Comparison of ENCODE assay signal across 9 cellular contexts in genomic region chr16:57906385-57907316, GRCh38.
DNase-seq lines count a peak whose midpoint lies in the region; ATAC-seq and TF ChIP-seq lines count a peak whose summit lies in the region.
"Had no signal": no experiment of that assay in that cellular context is flagged by ENCODE, and none has a peak within 500 bp of the region (broad histone marks: within the 10 kb centered on the region; RNA-seq: fewer than 3 reads in every experiment).

No MANE protein-coding gene starts in this region.

- CTCF ChIA-PET in AG04450 (lab: Charles Lee) = interaction anchor here (0.5 to 2.6 kb wide), 21 partner anchors 9 to 1602 kb away, joined by 3 to 12 read pairs (median 3); partner anchors contain the start of genes USB1 and ZNF319

- H3K36me3 ChIP-seq in ascending aorta = no peaks in the 10 kb centered on the region
- H3K36me3 ChIP-seq in liver (ENCODE audit: control insufficient read depth in 4 of 4, insufficient read depth in 3 of 4, low read depth in 1 of 4, low read length in 3 of 4) = no peaks in the 10 kb centered on the region

- WGBS in liver = 55% methylated on average over 28 of the region's 28 CpGs
- WGBS in lower leg skin, 2 donors = 27 to 38% methylated on average over 28 of the region's 28 CpGs

- ATAC-seq in GM19467 (IDR thresholded peaks at IDR 0.05; ENCODE audit: unreplicated experiment) = no peak

- no peak overlapping the region for H3K27ac ChIP-seq in AG04450 (ENCODE audit: low read depth, low read length)
- H3K27ac ChIP-seq in ascending aorta = no peak overlapping the region
- H3K27ac ChIP-seq in liver (ENCODE audit: low read depth in 1 of 2, low read length in 2 of 2) = no peak overlapping the region
- H3K27ac ChIP-seq: skin epidermis had no signal

- H3K27me3 ChIP-seq in AG04450 (ENCODE audit: control insufficient read depth, insufficient read depth, low read length) (peaks cover 41% of the 10 kb centered on the region), ascending aorta (no peaks in the 10 kb centered on the region), liver (ENCODE audit: control insufficient read depth in 4 of 4, insufficient read depth in 4 of 4, low read length in 3 of 4) (no peaks in the 10 kb centered on the region)

- H3K9me3 ChIP-seq in AG04450 (ENCODE audit: control insufficient read depth, insufficient read depth, low read length) (no peaks in the 10 kb centered on the region), ascending aorta (no peaks in the 10 kb centered on the region), liver (ENCODE audit: control insufficient read depth in 4 of 4, low read length in 3 of 4) (no peaks in the 10 kb centered on the region)

- peak; percentile 29; the same call in 1 of the 2 replicates for TF ChIP-seq RAD21 in Ishikawa (IDR thresholded peaks at IDR 0.05; ENCODE audit: low read depth)
- peak in 1 of 2 donors; percentile 66 for TF ChIP-seq RAD21 in liver (IDR thresholded peaks at IDR 0.05)

- POLR2A ChIA-PET in AG04450 (lab: Yijun Ruan, JAX) = no interaction called here

- no peaks in the 10 kb centered on the region for H3K4me1 ChIP-seq in ascending aorta
- H3K4me1 ChIP-seq in liver (ENCODE audit: control insufficient read depth in 4 of 4, insufficient read depth in 4 of 4, low read length in 3 of 4) = no peaks in the 10 kb centered on the region

- intact Hi-C loops in ascending aorta (cut with DNase I) (no loop called here), lower leg skin (cut with DNase I; ENCODE audit: low total_unique reads) (no loop called here)

- no peak for TF ChIP-seq POLR2A in lower leg skin (IDR thresholded peaks at IDR 0.05)

- no peak for TF ChIP-seq EP300 in Ishikawa (IDR thresholded peaks at IDR 0.05; ENCODE audit: borderline replicate concordance)

- peak; percentile 57 for TF ChIP-seq CTCF in AG04450 (IDR thresholded peaks at IDR 0.05; ENCODE audit: low read depth, low read length)
- TF ChIP-seq CTCF in ascending aorta (IDR thresholded peaks at IDR 0.05) = peak; percentile 3 to 44 (median 34)
- peak; percentile 39 for TF ChIP-seq CTCF in liver (IDR thresholded peaks at IDR 0.05; ENCODE audit: low read depth, low read length, missing input control)
- no peak for TF ChIP-seq CTCF in lower leg skin (IDR thresholded peaks at IDR 0.05)

- H3K4me3 ChIP-seq in AG04450 (ENCODE audit: low read depth, low read length) (no peak overlapping the region), ascending aorta (no peak overlapping the region), liver (ENCODE audit: low read depth in 1 of 3, low read length in 3 of 3) (no peak overlapping the region), lower leg skin (ENCODE audit: low read depth, poor library complexity, severe bottlenecking) (no peak overlapping the region)
- H3K4me3 ChIP-seq: skin epidermis had no signal

- no peak overlapping the region for H3K9ac ChIP-seq in liver (ENCODE audit: low read depth in 1 of 2, low read length in 2 of 2)

- no peak for DNase-seq in AG04450 (ENCODE audit: low read depth, low spot score)
- DNase-seq in ascending aorta (ENCODE audit: low spot score in 2 of 2) = no peak
- DNase-seq in lower leg skin (ENCODE audit: low spot score in 2 of 2) = no peak
- no peak for DNase-seq in DMS53 (lab: John Stamatoyannopoulos, UW)
- no peak for DNase-seq in ureter (ENCODE audit: low spot score)

TF ChIP-seq in Ishikawa, 13 proteins besides CTCF, POLR2A, EP300 and RAD21 (continues in another document):
- TF ChIP-seq YY1 (IDR thresholded peaks at IDR 0.05; ENCODE audit: low read depth) (no peak), USF1 (IDR thresholded peaks at IDR 0.05) (no peak), EGR1 (IDR thresholded peaks at IDR 0.05) (no peak), TEAD4 (IDR thresholded peaks at IDR 0.05) (no peak), NFIC (IDR thresholded peaks at IDR 0.05) (no peak), ZBTB7A (IDR thresholded peaks at IDR 0.05; ENCODE audit: low read depth) (no peak), TAF1 (IDR thresholded peaks at IDR 0.05; ENCODE audit: low read depth) (no peak), REST (IDR thresholded peaks at IDR 0.05; ENCODE audit: low read depth) (no peak), MAX (IDR thresholded peaks at IDR 0.05) (no peak), CEBPB (IDR thresholded peaks at IDR 0.05) (no peak), TCF12 (IDR thresholded peaks at IDR 0.05; ENCODE audit: low read depth) (no peak)

TF ChIP-seq in liver, 16 proteins besides CTCF, POLR2A, EP300 and RAD21:
- no peak for TF ChIP-seq HNF4G (IDR thresholded peaks at IDR 0.05)
- TF ChIP-seq MAX (IDR thresholded peaks at IDR 0.05) = no peak
- TF ChIP-seq NR2F2 (IDR thresholded peaks at IDR 0.05) = no peak
- no peak for TF ChIP-seq REST (IDR thresholded peaks at IDR 0.05)
- no peak for TF ChIP-seq RXRA (IDR thresholded peaks at IDR 0.05)
- TF ChIP-seq FOXA1 (IDR thresholded peaks at IDR 0.05) = no peak
- TF ChIP-seq EGR1 (IDR thresholded peaks at IDR 0.05; ENCODE audit: low read depth in 2 of 2) = no peak
- no peak for TF ChIP-seq YY1 (IDR thresholded peaks at IDR 0.05)
- no peak for TF ChIP-seq SP1 (IDR thresholded peaks at IDR 0.05)
- TF ChIP-seq FOXA2 (IDR thresholded peaks at IDR 0.05) = no peak
- no peak for TF ChIP-seq HNF4A (conservative IDR thresholded peaks at IDR 0.05)
- TF ChIP-seq ATF3 (IDR thresholded peaks at IDR 0.05) = no peak
- no peak for TF ChIP-seq TAF1 (conservative IDR thresholded peaks at IDR 0.05)
- TF ChIP-seq GABPA (IDR thresholded peaks at IDR 0.05 in 1 of 2, conservative IDR thresholded peaks at IDR 0.05 in 1 of 2) = no peak

Comparison
In these comparisons a context has a peak if more than half of its experiments do, and no peak if none do; other contexts are left out.
1. CTCF ChIP-seq: peak in AG04450 (single experiment), ascending aorta (3 of 3) and liver (single experiment); none in lower leg skin (0 of 3).